Comparison of ENCODE assay signal across 8 cellular contexts in genomic region chr6:29941476-29941875, GRCh38. TPM values are rescaled to one million over a fixed set of nuclear protein-coding genes. Genes with fewer than 3 reads are reported as not detected.
DNase-seq lines count a peak whose midpoint lies in the region; ATAC-seq and TF ChIP-seq lines count a peak whose summit lies in the region.

No MANE protein-coding gene starts in this region.

- ATAC-seq in activated CD4-positive, alpha-beta T cell treated with anti-CD3 and anti-CD28 coated beads for 36 hours = no peak

- no peak for TF ChIP-seq POLR2A in suprapubic skin (IDR thresholded peaks at IDR 0.05)

- H3K9me3 Mint-ChIP-seq in activated CD4-positive, alpha-beta T cell treated with anti-CD3 and anti-CD28 coated beads for 36 hours (ENCODE audit: low read depth) = no peaks in the 10 kb centered on the region
- peaks cover 3% of the 10 kb centered on the region for H3K9me3 Mint-ChIP-seq in activated CD4-positive, alpha-beta memory T cell treated with anti-CD3 and anti-CD28 coated beads, Interleukin-2, amount 10 ng/mL, durations not matched to agents 7 days and 5 days
- H3K9me3 Mint-ChIP-seq in immature natural killer cell = peaks cover 0 to 2% (median 0%) of the 10 kb centered on the region in 6 donors

- POLR2A ChIA-PET in activated CD4-positive, alpha-beta T cell treated with anti-CD3 and anti-CD28 coated beads for 36 hours (lab: Charles Lee) = interaction anchor here (0.9 kb wide), 1 partner anchor 150 kb away, joined by 6 read pairs; no protein-coding TSS in a partner anchor
- POLR2A ChIA-PET in activated CD4-positive, alpha-beta memory T cell treated with anti-CD3 and anti-CD28 coated beads, Interleukin-2, amount 10 ng/mL, durations not matched to agents 7 days and 5 days (lab: Charles Lee) = interaction anchor here (0.8 to 3.1 kb wide), 9 partner anchors 13 to 150 kb away, joined by 3 to 47 read pairs (median 10); partner anchors contain the start of genes POLR1H and PPP1R11

- DNase-seq in activated CD4-positive, alpha-beta T cell treated with anti-CD3 and anti-CD28 coated beads for 36 hours = no peak
- no peak for DNase-seq in activated CD4-positive, alpha-beta T cell treated with anti-CD3 and anti-CD28 coated beads, Interleukin-2, amount 50 U/mL, for 48 hours
- no peak for DNase-seq in activated CD4-positive, alpha-beta memory T cell treated with anti-CD3 and anti-CD28 coated beads, Interleukin-2, amount 10 ng/mL, durations not matched to agents 7 days and 5 days
- peak in 1 of 3 donors; percentile 6 for DNase-seq in immature natural killer cell
- no peak for DNase-seq in suprapubic skin (ENCODE audit: low spot score in 2 of 2)
- no peak for DNase-seq in KG1 (lab: John Stamatoyannopoulos, UW)
- DNase-seq in G401 (ENCODE audit: low spot score) = no peak
- no peak for DNase-seq in NCI-H446 (lab: John Stamatoyannopoulos, UW)

- CTCF ChIA-PET in activated CD4-positive, alpha-beta T cell treated with anti-CD3 and anti-CD28 coated beads for 36 hours (lab: Charles Lee) = interaction anchor here (1.4 kb wide), 1 partner anchor 23 kb away, joined by 3 read pairs; no protein-coding TSS in a partner anchor
- CTCF ChIA-PET in activated CD4-positive, alpha-beta memory T cell treated with anti-CD3 and anti-CD28 coated beads, Interleukin-2, amount 10 ng/mL, durations not matched to agents 7 days and 5 days (lab: Charles Lee) = interaction anchor here (0.9 to 1.3 kb wide), 2 partner anchors 55 to 151 kb away, joined by 3 read pairs; no protein-coding TSS in a partner anchor

- peaks cover 50% of the 10 kb centered on the region for H3K4me1 Mint-ChIP-seq in activated CD4-positive, alpha-beta T cell treated with anti-CD3 and anti-CD28 coated beads for 36 hours
- peaks cover 40% of the 10 kb centered on the region for H3K4me1 Mint-ChIP-seq in activated CD4-positive, alpha-beta memory T cell treated with anti-CD3 and anti-CD28 coated beads, Interleukin-2, amount 10 ng/mL, durations not matched to agents 7 days and 5 days
- H3K4me1 Mint-ChIP-seq in immature natural killer cell = peaks cover 56 to 57% of the 10 kb centered on the region in 2 donors

- H3K27ac ChIP-seq in suprapubic skin = peak overlapping the region; percentile 87

- no peaks in the 10 kb centered on the region for H3K9me3 ChIP-seq in suprapubic skin

- no peak for TF ChIP-seq CTCF in suprapubic skin (IDR thresholded peaks at IDR 0.05)

- H3K4me3 ChIP-seq in suprapubic skin = peak overlapping the region; percentile 65

- intact Hi-C loops in activated CD4-positive, alpha-beta T cell treated with anti-CD3 and anti-CD28 coated beads for 36 hours (cut with DNase I, micrococcal nuclease) = loop anchor here in 1 of 2 experiments (5.0 kb wide), 4 partner anchors 219 to 1416 kb away; partner anchors contain the start of genes HLA-B, HLA-F and TRIM26

- H3K27me3 Mint-ChIP-seq in activated CD4-positive, alpha-beta T cell treated with anti-CD3 and anti-CD28 coated beads for 36 hours = no peaks in the 10 kb centered on the region
- H3K27me3 Mint-ChIP-seq in activated CD4-positive, alpha-beta memory T cell treated with anti-CD3 and anti-CD28 coated beads, Interleukin-2, amount 10 ng/mL, durations not matched to agents 7 days and 5 days = peaks cover 3% of the 10 kb centered on the region
- peaks cover 40 to 45% (median 44%) of the 10 kb centered on the region in 3 donors for H3K27me3 Mint-ChIP-seq in immature natural killer cell (ENCODE audit: low read depth in 3 of 3)

- 0% methylated on average over 1 of the region's 1 CpG for WGBS in suprapubic skin

- no peaks in the 10 kb centered on the region for H3K27me3 ChIP-seq in suprapubic skin

- H3K4me3 Mint-ChIP-seq in activated CD4-positive, alpha-beta T cell treated with anti-CD3 and anti-CD28 coated beads for 36 hours = peak overlapping the region; percentile 88
- H3K4me3 Mint-ChIP-seq in activated CD4-positive, alpha-beta memory T cell treated with anti-CD3 and anti-CD28 coated beads, Interleukin-2, amount 10 ng/mL, durations not matched to agents 7 days and 5 days = peak overlapping the region; percentile 87
- H3K4me3 Mint-ChIP-seq in immature natural killer cell = peak overlapping the region; percentile 85 to 100 (median 97)

- peak overlapping the region; percentile 100 for H3K27ac Mint-ChIP-seq in activated CD4-positive, alpha-beta T cell treated with anti-CD3 and anti-CD28 coated beads for 36 hours
- H3K27ac Mint-ChIP-seq in activated CD4-positive, alpha-beta memory T cell treated with anti-CD3 and anti-CD28 coated beads, Interleukin-2, amount 10 ng/mL, durations not matched to agents 7 days and 5 days = peak overlapping the region; percentile 96
- peak overlapping the region; percentile 96 to 100 (median 100) for H3K27ac Mint-ChIP-seq in immature natural killer cell

- peaks cover 9% of the 10 kb centered on the region for H3K36me3 ChIP-seq in suprapubic skin

- no peak for TF ChIP-seq EP300 in suprapubic skin (IDR thresholded peaks at IDR 0.05)

- in situ Hi-C loops in G401 (cut with HindIII; ENCODE audit: low sequenced_read_pairs) = no loop called here

- H3K36me3 Mint-ChIP-seq in activated CD4-positive, alpha-beta T cell treated with anti-CD3 and anti-CD28 coated beads for 36 hours (ENCODE audit: low read depth) = peaks cover 43% of the 10 kb centered on the region
- H3K36me3 Mint-ChIP-seq in activated CD4-positive, alpha-beta memory T cell treated with anti-CD3 and anti-CD28 coated beads, Interleukin-2, amount 10 ng/mL, durations not matched to agents 7 days and 5 days (ENCODE audit: low read depth) = peaks cover 44% of the 10 kb centered on the region
- peaks cover 29 to 40% (median 38%) of the 10 kb centered on the region in 3 donors for H3K36me3 Mint-ChIP-seq in immature natural killer cell

- peaks cover 11% of the 10 kb centered on the region for H3K4me1 ChIP-seq in suprapubic skin

RNA-seq across cellular contexts. Expression of gene HLA-A, which starts 0.9 kb away (rescaled TPM):
- 1,000 to 10,000 TPM; 1,053 to 1,189 TPM for total RNA-seq in activated CD4-positive, alpha-beta T cell treated with anti-CD3 and anti-CD28 coated beads for 36 hours
- 1,000 to 10,000 TPM; 2,531 to 2,553 TPM for total RNA-seq in activated CD4-positive, alpha-beta memory T cell treated with anti-CD3 and anti-CD28 coated beads, Interleukin-2, amount 10 ng/mL, durations not matched to agents 7 days and 5 days
- 1,000 to 10,000 TPM; 2,780 to 4,438 (median 4,182) TPM for polyA plus RNA-seq in immature natural killer cell
- 100 to 1,000 TPM; 455 to 546 (median 499) TPM for total RNA-seq in suprapubic skin
- 59.4 and 61.4 TPM in 2 replicates for total RNA-seq in G401 (2014; rRNA removed; shearing (Covaris generic))
